ENCODE assay signal across 28 cellular contexts in genomic region chr6:162198925-162199324, GRCh38.
DNase-seq lines count a peak whose midpoint lies in the region; ATAC-seq, FAIRE-seq and TF ChIP-seq lines count a peak whose summit lies in the region.
"Had no signal": no experiment of that assay in that cellular context is flagged by ENCODE, and none has a peak within 500 bp of the region (broad histone marks: within the 10 kb centered on the region; RNA-seq: fewer than 3 reads in every experiment).

No MANE protein-coding gene starts in this region.

- DNase-seq in BE2C (no peak), MM.1S (no peak), GM12878 (ENCODE audit: low read depth, low spot score) (no peak), left lobe of liver (ENCODE audit: low spot score) (no peak), iPS-NIHi7 (ENCODE audit: extremely low spot score) (no peak), NCI-H1930 (lab: John Stamatoyannopoulos, UW) (no peak)
- DNase-seq: activated CD4-positive, alpha-beta memory T cell treated with anti-CD3 and anti-CD28 coated beads for 36 hours; activated CD4-positive, alpha-beta T cell treated with anti-CD3 and anti-CD28 coated beads for 1 hour; activated naive CD4-positive, alpha-beta T cell treated with Interleukin-2 at 50 U/mL for 16 hours; COR-L47; DND-41; gastrocnemius medialis; GF-D8; H7; Karpas-422; MV-4-11; natural killer cell; NCI-H1436 treated with DMSO at 0.1 percent for 48 hours; NCI-H82; OCI-M1; psoas muscle; SK-N-SH; stimulated activated CD4-positive, alpha-beta T cell treated with anti-CD3 and anti-CD28 coated beads, Interleukin-4, amount 100 ng/mL, for 4 hours had no signal

- ATAC-seq in GM12878 (no peak), left lobe of liver (peak; percentile 57), GM18520 (IDR thresholded peaks at IDR 0.05; ENCODE audit: unreplicated experiment) (no peak), HG02798 (IDR thresholded peaks at IDR 0.05; ENCODE audit: poor library complexity, unreplicated experiment) (no peak)
- ATAC-seq: gastrocnemius medialis, natural killer cell, psoas muscle had no signal

- no peak for TF ChIP-seq EP300 in GM12878 (IDR thresholded peaks at IDR 0.05; ENCODE audit: borderline replicate concordance in 1 of 2, control insufficient read depth in 1 of 2, low read depth in 2 of 2, low read length in 2 of 2)

- SMC1A ChIA-PET in GM12878 (lab: Charles Lee; ENCODE audit: uncharacterized antibody, unreplicated experiment) = no interaction called here

- no peak overlapping the region for H3K4me3 ChIP-seq in BE2C (ENCODE audit: low read depth, low read length)
- H3K4me3 ChIP-seq in MM.1S (ENCODE audit: low read length) = no peak overlapping the region
- no peak overlapping the region for H3K4me3 ChIP-seq in GM12878
- H3K4me3 ChIP-seq: BLaER1, gastrocnemius medialis, lung, psoas muscle, tibial nerve had no signal

- H3K9ac ChIP-seq in MM.1S (ENCODE audit: low read length) = no peak overlapping the region
- H3K9ac ChIP-seq in GM12878 (ENCODE audit: control insufficient read depth, insufficient read depth, low read length) = no peak overlapping the region
- H3K9ac ChIP-seq: BLaER1, SK-N-SH had no signal

- no peak overlapping the region for H3K27ac ChIP-seq in MM.1S (ENCODE audit: low read length)
- no peak overlapping the region for H3K27ac ChIP-seq in GM12878 (ENCODE audit: control insufficient read depth, insufficient read depth)
- H3K27ac ChIP-seq: BLaER1, gastrocnemius medialis, psoas muscle, tibial nerve had no signal

- H3K36me3 ChIP-seq in BE2C (no peaks in the 10 kb centered on the region), MM.1S (replicated peaks; ENCODE audit: insufficient read depth, low read length) (no peaks in the 10 kb centered on the region), GM12878 (ENCODE audit: control insufficient read depth in 2 of 2, insufficient read depth in 2 of 2, low read length in 1 of 2) (no peaks in the 10 kb centered on the region)
- H3K36me3 ChIP-seq: BLaER1, gastrocnemius medialis, tibial nerve had no signal

- in situ Hi-C loops in GM12878 (cut with MboI) = no loop called here

- H3K9me3 ChIP-seq in BE2C (no peaks in the 10 kb centered on the region), MM.1S (replicated peaks; ENCODE audit: insufficient read depth, low read length) (no peaks in the 10 kb centered on the region), GM12878 (replicated peaks; ENCODE audit: control insufficient read depth, insufficient read depth, low read length) (no peaks in the 10 kb centered on the region)
- H3K9me3 ChIP-seq: BLaER1, gastrocnemius medialis, psoas muscle, SK-N-SH, tibial nerve had no signal

- FAIRE-seq in GM12878 (lab: Jason Lieb, UNC) = no peak

- no peaks in the 10 kb centered on the region for H3K79me2 ChIP-seq in MM.1S (ENCODE audit: low read length)
- H3K79me2 ChIP-seq in GM12878 (ENCODE audit: control insufficient read depth, insufficient read depth, low read length) = no peaks in the 10 kb centered on the region

- H3K4me2 ChIP-seq in MM.1S (ENCODE audit: low read depth, low read length) (no peak overlapping the region), GM12878 (ENCODE audit: control insufficient read depth, insufficient read depth) (no peak overlapping the region)
- H3K4me2 ChIP-seq: BLaER1, SK-N-SH had no signal

- 13% methylated on average over 3 of the region's 3 CpGs for WGBS in GM12878 (ENCODE audit: insufficient coverage, insufficient replicate concordance, low lambda C conversion rate, missing lambda C conversion rate)

- peak; percentile 23 for TF ChIP-seq CTCF in BE2C (IDR thresholded peaks at IDR 0.05; ENCODE audit: low read depth, low read length)
- TF ChIP-seq CTCF in MM.1S (IDR thresholded peaks at IDR 0.05; ENCODE audit: low read length) = 0 out of 2 replicates have a peak, but pooled peaks have one; percentile 5
- peak in 2 of 3 experiments; percentile 11 to 22; a peak in 1 of 6 replicates for TF ChIP-seq CTCF in GM12878 (IDR thresholded peaks at IDR 0.05 in 2 of 3, conservative IDR thresholded peaks at IDR 0.05 in 1 of 3; ENCODE audit: control insufficient read depth in 2 of 3, extremely low read depth in 1 of 3, insufficient read depth in 1 of 3, low read depth in 3 of 3, low read length in 3 of 3)

- H3F3A ChIP-seq in MM.1S (ENCODE audit: insufficient read depth, low read length) = no peaks in the 10 kb centered on the region

- POLR2A ChIA-PET in GM12878 (lab: Charles Lee) = no interaction called here

- RAD21 ChIA-PET in GM12878 (lab: Charles Lee; ENCODE audit: unreplicated experiment) = no interaction called here

- H2AFZ ChIP-seq in MM.1S (ENCODE audit: low read length) = no peak overlapping the region
- H2AFZ ChIP-seq in GM12878 (ENCODE audit: control insufficient read depth, low read depth, low read length) = no peak overlapping the region

- no peaks in the 10 kb centered on the region for H3K9me2 ChIP-seq in MM.1S (replicated peaks; ENCODE audit: insufficient read depth, low read length)
- H3K9me2 ChIP-seq: SK-N-SH had no signal

- intact Hi-C loops in GM12878 (cut with micrococcal nuclease; ENCODE audit: unreplicated experiment) = no loop called here

- CTCF ChIA-PET in GM12878 (lab: Yijun Ruan, JAX) = no interaction called here

- no peak for TF ChIP-seq RAD21 in GM12878 (IDR thresholded peaks at IDR 0.05; ENCODE audit: insufficient read depth, low read depth, low read length)

- H3K27me3 ChIP-seq in BE2C (no peaks in the 10 kb centered on the region), MM.1S (replicated peaks; ENCODE audit: insufficient read depth, low read length) (no peaks in the 10 kb centered on the region), GM12878 (replicated peaks in 1 of 2; ENCODE audit: control insufficient read depth in 2 of 2, insufficient read depth in 2 of 2, low read length in 1 of 2) (no peaks in the 10 kb centered on the region)
- H3K27me3 ChIP-seq: BLaER1, gastrocnemius medialis, tibial nerve had no signal

- no peak for TF ChIP-seq POLR2A in GM12878 (IDR thresholded peaks at IDR 0.05; ENCODE audit: low read depth, low read length)

- no TSS peak for BruUV-seq in GM12878 (replicated peaks; lab: Mats Ljungman, UMichigan)

- H3K4me1 ChIP-seq in BE2C (peaks cover 8% of the 10 kb centered on the region; the same call in 1 of the 2 replicates), MM.1S (ENCODE audit: low read length) (no peaks in the 10 kb centered on the region), GM12878 (ENCODE audit: control insufficient read depth, insufficient read depth, low read length) (no peaks in the 10 kb centered on the region)

- H4K20me1 ChIP-seq in MM.1S (ENCODE audit: insufficient read depth, low read length) (no peaks in the 10 kb centered on the region), GM12878 (ENCODE audit: control insufficient read depth, insufficient read depth) (no peaks in the 10 kb centered on the region)
- H4K20me1 ChIP-seq: BLaER1 had no signal

TF ChIP-seq in GM12878, 131 proteins besides CTCF, POLR2A, EP300 and RAD21 (continues in another document):
- TF ChIP-seq, protein P1, sequence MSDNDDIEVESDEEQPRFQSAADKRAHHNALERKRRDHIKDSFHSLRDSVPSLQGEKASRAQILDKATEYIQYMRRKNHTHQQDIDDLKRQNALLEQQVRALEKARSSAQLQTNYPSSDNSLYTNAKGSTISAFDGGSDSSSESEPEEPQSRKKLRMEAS (IDR thresholded peaks at IDR 0.05; ENCODE audit: low read depth, low read length) = no peak
- TF ChIP-seq SREBF2 (IDR thresholded peaks at IDR 0.05; ENCODE audit: low read length) (no peak), KLF5 (IDR thresholded peaks at IDR 0.05; ENCODE audit: partially characterized antibody) (no peak), EGR1 (IDR thresholded peaks at IDR 0.05; ENCODE audit: borderline replicate concordance in 1 of 2, low read depth in 2 of 2, low read length in 2 of 2) (no peak), PKNOX1 (IDR thresholded peaks at IDR 0.05) (no peak), MYB (IDR thresholded peaks at IDR 0.05; ENCODE audit: borderline replicate concordance, low read depth, low read length) (no peak), SIX5 (IDR thresholded peaks at IDR 0.05; ENCODE audit: low read depth, low read length, severe bottlenecking) (no peak), RB1 (IDR thresholded peaks at IDR 0.05; ENCODE audit: borderline replicate concordance) (no peak)
- TF ChIP-seq, protein P2, sequence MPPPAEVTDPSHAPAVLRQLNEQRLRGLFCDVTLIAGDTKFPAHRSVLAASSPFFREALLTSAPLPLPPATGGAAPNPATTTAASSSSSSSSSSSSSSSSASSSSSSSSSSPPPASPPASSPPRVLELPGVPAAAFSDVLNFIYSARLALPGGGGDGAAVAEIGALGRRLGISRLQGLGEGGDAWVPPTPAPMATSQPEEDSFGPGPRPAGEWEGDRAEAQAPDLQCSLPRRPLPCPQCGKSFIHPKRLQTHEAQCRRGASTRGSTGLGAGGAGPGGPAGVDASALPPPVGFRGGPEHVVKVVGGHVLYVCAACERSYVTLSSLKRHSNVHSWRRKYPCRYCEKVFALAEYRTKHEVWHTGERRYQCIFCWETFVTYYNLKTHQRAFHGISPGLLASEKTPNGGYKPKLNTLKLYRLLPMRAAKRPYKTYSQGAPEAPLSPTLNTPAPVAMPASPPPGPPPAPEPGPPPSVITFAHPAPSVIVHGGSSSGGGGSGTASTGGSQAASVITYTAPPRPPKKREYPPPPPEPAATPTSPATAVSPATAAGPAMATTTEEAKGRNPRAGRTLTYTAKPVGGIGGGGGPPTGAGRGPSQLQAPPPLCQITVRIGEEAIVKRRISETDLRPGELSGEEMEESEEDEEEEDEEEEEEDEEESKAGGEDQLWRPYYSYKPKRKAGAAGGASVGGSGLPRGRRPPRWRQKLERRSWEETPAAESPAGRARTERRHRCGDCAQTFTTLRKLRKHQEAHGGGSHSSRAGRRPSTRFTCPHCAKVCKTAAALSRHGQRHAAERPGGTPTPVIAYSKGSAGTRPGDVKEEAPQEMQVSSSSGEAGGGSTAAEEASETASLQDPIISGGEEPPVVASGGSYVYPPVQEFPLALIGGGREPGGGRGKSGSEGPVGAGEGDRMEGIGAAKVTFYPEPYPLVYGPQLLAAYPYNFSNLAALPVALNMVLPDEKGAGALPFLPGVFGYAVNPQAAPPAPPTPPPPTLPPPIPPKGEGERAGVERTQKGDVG (CRISPR knock-in tag; IDR thresholded peaks at IDR 0.05) = no peak
